In genomic region chr2:96239091-96239490, GRCh38 we compare ENCODE assay signal across 1 cellular context.
TF ChIP-seq lines count a peak whose summit lies in the region.

No MANE protein-coding gene starts in this region.

TF ChIP-seq in HepG2, 621 proteins besides CTCF, POLR2A, EP300 and RAD21:
- no peak for TF ChIP-seq JUND (CRISPR knock-in tag; IDR thresholded peaks at IDR 0.05)
- TF ChIP-seq ZNF546 (CRISPR knock-in tag; conservative IDR thresholded peaks at IDR 0.05) = no peak
- TF ChIP-seq THYN1 (CRISPR knock-in tag; IDR thresholded peaks at IDR 0.05; ENCODE audit: borderline replicate concordance, low read depth) = no peak
- no peak for TF ChIP-seq ZNF234 (CRISPR knock-in tag; conservative IDR thresholded peaks at IDR 0.05)
- TF ChIP-seq RFXAP (CRISPR knock-in tag; IDR thresholded peaks at IDR 0.05; ENCODE audit: borderline replicate concordance) = no peak
- TF ChIP-seq ZNF20 (CRISPR knock-in tag; IDR thresholded peaks at IDR 0.05) = no peak
- no peak for TF ChIP-seq MED1 (CRISPR knock-in tag; IDR thresholded peaks at IDR 0.05)
- no peak for TF ChIP-seq ZBTB2 (CRISPR knock-in tag; IDR thresholded peaks at IDR 0.05; ENCODE audit: low read depth)
- no peak for TF ChIP-seq MLLT10 (CRISPR knock-in tag; IDR thresholded peaks at IDR 0.05)
- no peak for TF ChIP-seq ZNF784 (CRISPR knock-in tag; IDR thresholded peaks at IDR 0.05; ENCODE audit: borderline replicate concordance)
- TF ChIP-seq CREB1 (IDR thresholded peaks at IDR 0.05) = no peak
- TF ChIP-seq CREB1 (CRISPR knock-in tag; IDR thresholded peaks at IDR 0.05) = no peak
- no peak for TF ChIP-seq ZNF142 (CRISPR knock-in tag; IDR thresholded peaks at IDR 0.05)
- no peak for TF ChIP-seq GLMP (CRISPR knock-in tag; IDR thresholded peaks at IDR 0.05; ENCODE audit: borderline replicate concordance)
- TF ChIP-seq ZNF766 (CRISPR knock-in tag; IDR thresholded peaks at IDR 0.05; ENCODE audit: borderline replicate concordance) = no peak
- TF ChIP-seq GMEB2 (CRISPR knock-in tag; IDR thresholded peaks at IDR 0.05; ENCODE audit: low read depth) = no peak
- no peak for TF ChIP-seq KLF6 (CRISPR knock-in tag; IDR thresholded peaks at IDR 0.05)
- no peak for TF ChIP-seq HES4 (CRISPR knock-in tag; IDR thresholded peaks at IDR 0.05; ENCODE audit: borderline replicate concordance)
- no peak for TF ChIP-seq GABPB1 (CRISPR knock-in tag; IDR thresholded peaks at IDR 0.05)
